8 cellular contexts compared by ENCODE assay signal in the genomic region with DNA sequence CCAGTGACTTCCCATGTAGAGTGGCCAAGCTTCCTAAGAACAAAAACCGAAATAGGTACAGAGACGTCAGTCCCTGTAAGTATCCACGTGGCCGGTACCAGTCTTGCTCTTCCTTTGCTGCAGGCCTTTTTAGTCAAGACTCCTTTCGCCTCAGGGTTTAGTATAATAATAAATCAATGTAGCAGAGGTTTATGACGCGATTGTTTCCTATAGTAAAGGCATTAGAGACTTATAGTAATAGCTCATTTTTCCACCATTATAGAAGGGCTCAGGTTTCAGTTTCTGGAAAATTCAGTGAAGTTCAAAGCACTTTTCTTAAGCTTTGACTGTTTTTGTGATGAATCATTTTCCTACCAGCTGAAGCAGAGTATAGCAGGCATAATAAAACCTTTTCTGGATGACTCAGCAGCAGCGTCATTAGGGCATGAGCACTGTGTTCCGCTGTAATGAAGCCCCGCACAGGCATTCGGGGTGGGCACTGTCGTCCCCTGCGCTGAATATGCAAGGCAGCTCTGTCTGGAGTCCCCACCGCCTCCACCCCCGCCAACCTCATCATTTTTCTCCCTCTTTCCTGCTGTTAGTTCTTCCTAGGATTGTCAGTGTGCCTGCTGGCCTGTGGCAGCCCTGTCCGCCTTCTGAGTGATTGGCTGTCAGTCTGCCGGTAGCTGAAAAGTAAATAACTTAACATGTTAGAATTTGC. TPM values are rescaled to one million over a fixed set of nuclear protein-coding genes. Genes with fewer than 3 reads are reported as not detected.
DNase-seq lines count a peak whose midpoint lies in the region; ATAC-seq and TF ChIP-seq lines count a peak whose summit lies in the region.

No MANE protein-coding gene starts in this region.

- ATAC-seq in HG02852 (IDR thresholded peaks at IDR 0.05; ENCODE audit: unreplicated experiment): no peak
- no peak for ATAC-seq in HG02588 (IDR thresholded peaks at IDR 0.05; ENCODE audit: unreplicated experiment)

- 93% methylated on average over 17 of the region's 17 CpGs for WGBS in thymus

- in situ Hi-C loops in GM13976 (cut with MboI; ENCODE audit: low sequenced_read_pairs, unreplicated experiment) (no loop called here), GM13977 (cut with MboI; ENCODE audit: low pct_unique_long_range_greater_than_20kb, low sequenced_read_pairs, unreplicated experiment) (no loop called here)

- no peaks in the 10 kb centered on the region for H3K27me3 ChIP-seq in neural cell (ENCODE audit: insufficient read depth, low read depth, low read length)
- no peaks in the 10 kb centered on the region for H3K27me3 ChIP-seq in thymus (ENCODE audit: control insufficient read depth, insufficient read depth)

- TF ChIP-seq RAD21 in neural cell (conservative IDR thresholded peaks at IDR 0.05): no peak

- no peak overlapping the region for H2AFZ ChIP-seq in neural cell (ENCODE audit: low read depth, low read length)

- H3K36me3 ChIP-seq in neural cell (ENCODE audit: insufficient read depth, low read length): peaks cover 11% of the 10 kb centered on the region
- peaks cover 34% of the 10 kb centered on the region for H3K36me3 ChIP-seq in thymus (ENCODE audit: control insufficient read depth, insufficient read depth)

- no peak overlapping the region for H3K9ac ChIP-seq in neural cell (ENCODE audit: low read length)

- peak; percentile 44 for DNase-seq in GM13976 (ENCODE audit: low spot score)
- peak; percentile 82 to 96 for DNase-seq in SW 1271 (lab: John Stamatoyannopoulos, UW)
- peak; percentile 75 for DNase-seq in brain pericyte (ENCODE audit: low read depth, low spot score)
- DNase-seq in GM13977 (ENCODE audit: low spot score): no peak

- no peak overlapping the region for H3K27ac ChIP-seq in neural cell (ENCODE audit: low read length)
- peak overlapping the region; percentile 75 for H3K27ac ChIP-seq in thymus (ENCODE audit: low read depth)

- peak; percentile 64 for TF ChIP-seq EP300 in neural cell (conservative IDR thresholded peaks at IDR 0.05; ENCODE audit: poor library complexity, severe bottlenecking)

- TF ChIP-seq CTCF in GM13976 (IDR thresholded peaks at IDR 0.05; ENCODE audit: borderline replicate concordance, control extremely low read depth, extremely low read depth, insufficient read depth, missing control alignments): no peak
- no peak for TF ChIP-seq CTCF in neural cell (IDR thresholded peaks at IDR 0.05; ENCODE audit: poor library complexity, severe bottlenecking)
- TF ChIP-seq CTCF in GM13977 (IDR thresholded peaks at IDR 0.05; ENCODE audit: extremely low read depth, insufficient read depth, missing control alignments): no peak

- no peaks in the 10 kb centered on the region for H4K20me1 ChIP-seq in neural cell (ENCODE audit: insufficient read depth)

- H3K4me2 ChIP-seq in neural cell (ENCODE audit: low read length): no peak overlapping the region

- H3K4me3 ChIP-seq in neural cell (ENCODE audit: low read length) (no peak overlapping the region), thymus (ENCODE audit: low read length) (no peak overlapping the region)

- H3K9me2 ChIP-seq in neural cell (ENCODE audit: insufficient read depth, low read length): no peaks in the 10 kb centered on the region

- H3K9me3 ChIP-seq in neural cell (ENCODE audit: low read length): no peaks in the 10 kb centered on the region
- H3K9me3 ChIP-seq in thymus (ENCODE audit: control insufficient read depth): no peaks in the 10 kb centered on the region

- no peaks in the 10 kb centered on the region for H3K4me1 ChIP-seq in thymus (ENCODE audit: control insufficient read depth, insufficient read depth, low read length)

- peaks cover 5% of the 10 kb centered on the region for H3F3A ChIP-seq in neural cell (ENCODE audit: insufficient read depth, low read length, poor library complexity, severe bottlenecking)

- H3K79me2 ChIP-seq in neural cell (replicated peaks; ENCODE audit: insufficient read depth, low read length): peaks cover 9% of the 10 kb centered on the region

TF ChIP-seq in neural cell, 6 proteins besides CTCF, POLR2A, EP300 and RAD21:
- no peak for TF ChIP-seq MXI1 (conservative IDR thresholded peaks at IDR 0.05; ENCODE audit: poor library complexity, severe bottlenecking)
- TF ChIP-seq POLR2AphosphoS5 (IDR thresholded peaks at IDR 0.05): peak; percentile 9
TF ChIP-seq in neural cell: peak in this region for 1.

RNA-seq across cellular contexts. Expression of gene PTPN1, which starts 51.3 kb away (rescaled TPM):
- polyA plus RNA-seq in neural cell (44.5 and 48.1 TPM in 2 replicates), thymus (56.1 TPM)
- 64.3 and 65.4 TPM in 2 replicates for polyA minus RNA-seq in neural cell
